9 cellular contexts compared by ENCODE assay signal in genomic region chr1:167438171-167439138, GRCh38.
DNase-seq lines count a peak whose midpoint lies in the region; ATAC-seq and TF ChIP-seq lines count a peak whose summit lies in the region.
"Had no signal": no experiment of that assay in that cellular context is flagged by ENCODE, and none has a peak within 500 bp of the region (broad histone marks: within the 10 kb centered on the region; RNA-seq: fewer than 3 reads in every experiment).

No MANE protein-coding gene starts in this region.

- H3K9ac ChIP-seq in BLaER1 treated with 17β-estradiol and CSF1 and Interleukin-3, amounts not matched to agents 10 nM and 100 nM: peak overlapping the region in 5 of 11 experiments; percentile 33 to 66 (median 57); a peak in 4 of 22 replicates
- H3K9ac ChIP-seq in HUES48 (ENCODE audit: low read depth, low read length): no peak overlapping the region

- H3K27me3 ChIP-seq in BLaER1 treated with 17β-estradiol and CSF1 and Interleukin-3, amounts not matched to agents 10 nM and 100 nM: peaks cover 0 to 22% (median 8%) of the 10 kb centered on the region in 11 experiments; a peak in 13 of 22 replicates
- H3K27me3 ChIP-seq in HUES48 (ENCODE audit: control insufficient read depth, insufficient read depth, low read length): peaks cover 37% of the 10 kb centered on the region

- peak overlapping the region in 3 of 11 experiments; percentile 3 to 58 (median 53); a peak in 4 of 22 replicates for H3K27ac ChIP-seq in BLaER1 treated with 17β-estradiol and CSF1 and Interleukin-3, amounts not matched to agents 10 nM and 100 nM
- no peak overlapping the region for H3K27ac ChIP-seq in HUES48 (ENCODE audit: low read depth, low read length)
- H3K27ac ChIP-seq: stomach had no signal

- no peak for ATAC-seq in activated naive CD4-positive, alpha-beta T cell treated with anti-CD3 and anti-CD28 coated beads, Interleukin-2, amount 50 U/mL, for 72 hours
- ATAC-seq in HG03196 (IDR thresholded peaks at IDR 0.05; ENCODE audit: unreplicated experiment): no peak

- in situ Hi-C loops in GM13977 (cut with MboI; ENCODE audit: low pct_unique_long_range_greater_than_20kb, low sequenced_read_pairs, unreplicated experiment): loop anchor here (10.0 to 25.0 kb wide), 2 partner anchors 174 to 526 kb away; no protein-coding TSS in a partner anchor

- H4K20me1 ChIP-seq in BLaER1 treated with 17β-estradiol and CSF1 and Interleukin-3, amounts not matched to agents 10 nM and 100 nM: no peaks in the 10 kb centered on the region

- H3K27ac Mint-ChIP-seq in activated naive CD4-positive, alpha-beta T cell treated with anti-CD3 and anti-CD28 coated beads, Interleukin-2, amount 50 U/mL, for 72 hours: peak overlapping the region; percentile 28 to 91

- peaks cover 17 to 50% (median 33%) of the 10 kb centered on the region in 10 experiments; a peak in 19 of 20 replicates for H3K4me1 ChIP-seq in BLaER1 treated with 17β-estradiol and CSF1 and Interleukin-3, amounts not matched to agents 10 nM and 100 nM
- H3K4me1 ChIP-seq in HUES48 (ENCODE audit: control insufficient read depth, insufficient read depth, low read length): peaks cover 5% of the 10 kb centered on the region; the same call in 1 of the 2 replicates

- H3K36me3 ChIP-seq in BLaER1 treated with 17β-estradiol and CSF1 and Interleukin-3, amounts not matched to agents 10 nM and 100 nM: no peaks in the 10 kb centered on the region
- H3K36me3 ChIP-seq in HUES48 (ENCODE audit: control insufficient read depth, insufficient read depth, low read length): no peaks in the 10 kb centered on the region
- H3K36me3 ChIP-seq: stomach had no signal

- peaks cover 0 to 20% (median 12%) of the 10 kb centered on the region in 11 experiments; a peak in 15 of 22 replicates for H3K9me3 ChIP-seq in BLaER1 treated with 17β-estradiol and CSF1 and Interleukin-3, amounts not matched to agents 10 nM and 100 nM (replicated peaks in 1 of 11)
- no peaks in the 10 kb centered on the region for H3K9me3 ChIP-seq in HUES48 (ENCODE audit: control insufficient read depth, insufficient read depth, low read length)
- H3K9me3 ChIP-seq: stomach had no signal

- no peak for DNase-seq in activated naive CD4-positive, alpha-beta T cell treated with anti-CD3 and anti-CD28 coated beads, Interleukin-2, amount 50 U/mL, for 72 hours (ENCODE audit: low spot score in 2 of 2)
- peak; percentile 53 for DNase-seq in mesenteric fat pad (ENCODE audit: low spot score)
- DNase-seq in GM13977 (ENCODE audit: low spot score): no peak
- no peak for DNase-seq in SHP77 treated with DMSO at 0.1 percent for 48 hours (lab: John Stamatoyannopoulos, UW)
- no peak for DNase-seq in NCI-H146 (lab: John Stamatoyannopoulos, UW)
- DNase-seq: stomach had no signal

- peaks cover 0 to 47% of the 10 kb centered on the region in 2 donors for H3K36me3 Mint-ChIP-seq in activated naive CD4-positive, alpha-beta T cell treated with anti-CD3 and anti-CD28 coated beads, Interleukin-2, amount 50 U/mL, for 72 hours

- no peaks in the 10 kb centered on the region for H3K9me3 Mint-ChIP-seq in activated naive CD4-positive, alpha-beta T cell treated with anti-CD3 and anti-CD28 coated beads, Interleukin-2, amount 50 U/mL, for 72 hours

- peak overlapping the region; percentile 40 to 66 (median 54) for H3K4me3 ChIP-seq in BLaER1 treated with 17β-estradiol and CSF1 and Interleukin-3, amounts not matched to agents 10 nM and 100 nM
- peak overlapping the region; percentile 65 for H3K4me3 ChIP-seq in HUES48 (ENCODE audit: low read depth, low read length)

- TF ChIP-seq CTCF in GM13977 (IDR thresholded peaks at IDR 0.05; ENCODE audit: extremely low read depth, insufficient read depth, missing control alignments): no peak

- H3K4me2 ChIP-seq in BLaER1 treated with 17β-estradiol and CSF1 and Interleukin-3, amounts not matched to agents 10 nM and 100 nM: peak overlapping the region; percentile 82 to 99 (median 92)
